In the genomic region with DNA sequence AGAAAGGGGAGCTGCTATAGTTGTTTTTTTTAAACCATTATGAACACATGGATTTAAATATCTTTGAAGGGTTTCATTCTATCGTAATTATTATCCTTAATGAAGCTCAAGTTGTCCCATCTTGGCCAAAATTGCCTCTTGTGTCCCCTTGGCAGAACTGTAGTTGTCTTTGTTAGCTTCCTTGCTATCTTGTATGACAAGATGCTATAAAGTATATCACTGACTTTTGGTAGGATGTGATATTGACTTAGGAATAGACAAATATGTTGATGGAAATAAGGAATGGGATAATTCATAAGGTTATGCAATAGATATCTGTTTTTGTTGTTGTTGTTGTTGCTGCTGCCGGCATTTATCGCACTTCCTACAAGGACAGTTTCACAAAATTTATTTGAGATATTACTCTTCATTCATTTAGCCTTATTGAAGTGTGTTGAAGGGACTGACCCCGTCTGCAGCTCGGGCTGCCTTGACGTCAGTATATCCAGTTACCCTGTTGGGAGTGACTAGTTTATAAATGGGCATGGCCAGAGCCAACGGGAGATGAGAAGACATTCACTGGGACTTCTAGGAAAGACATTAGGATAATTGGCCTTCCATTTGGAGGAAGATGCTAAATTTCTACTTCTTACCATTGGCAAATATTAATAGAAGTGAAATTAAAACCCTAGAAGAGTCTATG, we compare ENCODE assay signal across 13 cellular contexts.
"Had no signal": no experiment of that assay in that cellular context is flagged by ENCODE, and none has a peak within 500 bp of the region (broad histone marks: within the 10 kb centered on the region; RNA-seq: fewer than 3 reads in every experiment).

No MANE protein-coding gene starts in this region.

- H3K36me3 ChIP-seq: gastroesophageal sphincter, left lung, neural progenitor cell, pancreas, thyroid gland had no signal

- H3K9me3 ChIP-seq: gastroesophageal sphincter, left lung, pancreas, thyroid gland had no signal

- H3K36me3 Mint-ChIP-seq: naive B cell had no signal

- H3K9ac ChIP-seq: neural progenitor cell had no signal

- H3K4me1 Mint-ChIP-seq: stimulated activated memory B cell treated with anti-CD40 and anti-IgM and Interleukin-4, amounts not matched to agents 10 μg/mL and 1 μg/mL and 100 μg/mL, for 72 hours had no signal

- H3K4me3 Mint-ChIP-seq: naive B cell; neural progenitor cell; stimulated activated memory B cell treated with anti-CD40 and anti-IgM and Interleukin-4, amounts not matched to agents 10 μg/mL and 1 μg/mL and 100 μg/mL, for 72 hours had no signal

- H3K27ac Mint-ChIP-seq: neural progenitor cell; stimulated activated memory B cell treated with anti-CD40 and anti-IgM and Interleukin-4, amounts not matched to agents 10 μg/mL and 1 μg/mL and 100 μg/mL, for 72 hours had no signal

- H3K4me2 ChIP-seq: neural progenitor cell had no signal

- H3K27ac ChIP-seq: gastroesophageal sphincter, left lung, neural progenitor cell, pancreas, thyroid gland had no signal

- H3K27me3 ChIP-seq: gastroesophageal sphincter, left lung, neural progenitor cell, pancreas, thyroid gland had no signal

- H3K9me3 Mint-ChIP-seq: naive B cell; neural progenitor cell; stimulated activated memory B cell treated with anti-CD40 and anti-IgM and Interleukin-4, amounts not matched to agents 10 μg/mL and 1 μg/mL and 100 μg/mL, for 72 hours had no signal

- H3K4me3 ChIP-seq: gastroesophageal sphincter, left lung, neural progenitor cell, pancreas, thyroid gland had no signal

- DNase-seq: activated CD4-positive, alpha-beta T cell treated with anti-CD3 and anti-CD28 coated beads, Interleukin-2, amount 50 U/mL, for 4 hours; activated naive CD4-positive, alpha-beta T cell treated with Interleukin-2 at 50 U/mL for 16 hours; activated T-cell treated with anti-CD3 and anti-CD28 coated beads for 4 hours; kidney; left lung; naive B cell; pancreas; stimulated activated CD4-positive, alpha-beta T cell treated with anti-CD3 and anti-CD28 coated beads, Interleukin-12 subunit alpha, Interleukin-12 subunit beta, amount 100 ng/mL, for 4 hours; thyroid gland had no signal

- H3K4me1 ChIP-seq: gastroesophageal sphincter, left lung, thyroid gland had no signal

- H2AFZ ChIP-seq: neural progenitor cell had no signal

- ATAC-seq: activated CD4-positive, CD25-positive, alpha-beta regulatory T cell treated with anti-CD3 and anti-CD28 coated beads, Interleukin-2, amount 50 U/mL, for 24 hours; gastroesophageal sphincter; left lung; stimulated activated memory B cell treated with anti-CD40 and anti-IgM and Interleukin-4, amounts not matched to agents 10 μg/mL and 1 μg/mL and 100 μg/mL, for 72 hours had no signal

- H3K27me3 Mint-ChIP-seq: naive B cell; stimulated activated memory B cell treated with anti-CD40 and anti-IgM and Interleukin-4, amounts not matched to agents 10 μg/mL and 1 μg/mL and 100 μg/mL, for 72 hours had no signal
